ENCODE assay signal across 8 cellular contexts in the genomic region with DNA sequence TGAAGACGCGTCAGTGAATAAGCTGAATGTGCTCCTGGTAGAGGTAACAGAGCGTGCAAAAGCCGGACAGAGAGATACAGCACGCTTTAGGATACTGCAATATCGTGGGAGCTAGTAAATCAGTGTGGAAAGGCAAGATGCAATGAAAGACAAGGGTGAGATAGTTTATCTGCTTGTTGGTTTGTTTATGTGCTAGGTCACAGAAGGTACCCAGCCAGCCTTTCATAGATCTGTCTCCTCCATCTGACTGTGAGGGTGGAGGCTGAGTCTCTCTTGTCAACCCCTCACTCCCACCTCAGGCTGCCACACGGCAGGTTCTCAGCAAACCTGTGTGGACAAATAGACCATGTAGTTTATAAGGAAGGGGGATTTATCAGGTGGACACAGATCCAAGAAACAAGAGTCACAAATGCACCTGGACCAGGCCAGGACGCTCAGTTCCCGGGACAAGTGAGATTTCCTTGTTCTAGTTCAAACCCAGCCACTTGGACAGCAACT. TPM values are rescaled to one million over a fixed set of nuclear protein-coding genes. Genes with fewer than 3 reads are reported as not detected.
DNase-seq lines count a peak whose midpoint lies in the region; ATAC-seq and TF ChIP-seq lines count a peak whose summit lies in the region.

No MANE protein-coding gene starts in this region.

- peak overlapping the region; percentile 83 for H3K27ac ChIP-seq in left ventricle myocardium inferior (replicated peaks)
- peak overlapping the region; percentile 92 for H3K27ac ChIP-seq in caudate nucleus (ENCODE audit: low read depth, low read length)
- H3K27ac ChIP-seq in uterus = peak overlapping the region; percentile 63 to 80

- peak; percentile 16 for ATAC-seq in mucosa of descending colon

- H3K36me3 ChIP-seq in left ventricle myocardium inferior (peaks cover 5% of the 10 kb centered on the region), mucosa of descending colon (ENCODE audit: low read depth) (no peaks in the 10 kb centered on the region), uterus (no peaks in the 10 kb centered on the region)

- H3K4me3 ChIP-seq in left ventricle myocardium inferior = peak overlapping the region; percentile 96
- no peak overlapping the region for H3K4me3 ChIP-seq in mucosa of descending colon
- H3K4me3 ChIP-seq in uterus = peak overlapping the region; percentile 65 to 99

- DNase-seq in left ventricle myocardium inferior (no peak), cardiac septum (ENCODE audit: low spot score) (no peak), caudate nucleus (lab: John Stamatoyannopoulos, UW) (peak in 3 of 61 donors; percentile 46 to 67 (median 56)), mucosa of descending colon (no peak), uterus (no peak), GM19238 (ENCODE audit: insufficient read length, low spot score) (no peak), H4 (ENCODE audit: low spot score) (no peak)
- DNase-seq in effector CD8-positive, alpha-beta T cell (lab: John Stamatoyannopoulos, UW) = no peak

- peaks cover 30% of the 10 kb centered on the region for H3K4me1 ChIP-seq in left ventricle myocardium inferior
- peaks cover 49% of the 10 kb centered on the region for H3K4me1 ChIP-seq in mucosa of descending colon (ENCODE audit: low read depth)
- H3K4me1 ChIP-seq in uterus = peaks cover 0 to 4% of the 10 kb centered on the region in 2 donors

- H3K9me3 ChIP-seq in left ventricle myocardium inferior (replicated peaks) (no peaks in the 10 kb centered on the region), mucosa of descending colon (no peaks in the 10 kb centered on the region), uterus (no peaks in the 10 kb centered on the region)

- TF ChIP-seq CTCF in left ventricle myocardium inferior (IDR thresholded peaks at IDR 0.05; ENCODE audit: borderline replicate concordance) = no peak
- no peak for TF ChIP-seq CTCF in mucosa of descending colon (IDR thresholded peaks at IDR 0.05)
- TF ChIP-seq CTCF in uterus (IDR thresholded peaks at IDR 0.05) = no peak

- H3K27me3 ChIP-seq in left ventricle myocardium inferior (ENCODE audit: low read depth) (no peaks in the 10 kb centered on the region), uterus (no peaks in the 10 kb centered on the region)

- TF ChIP-seq POLR2A in uterus (IDR thresholded peaks at IDR 0.05) = no peak

- intact Hi-C loops in left ventricle myocardium inferior (cut with micrococcal nuclease) = no loop called here
- intact Hi-C loops in cardiac septum (cut with DNase I) = loop anchor here (1.0 kb wide), 1 partner anchor 21 kb away; a partner anchor contains a TSS
- intact Hi-C loops in mucosa of descending colon (cut with DNase I, micrococcal nuclease) = no loop called here
- intact Hi-C loops in uterus (cut with DNase I; ENCODE audit: low total_unique reads) = no loop called here

RNA-seq across cellular contexts. Expression of a gene that starts 1.0 kb away (rescaled TPM):
- 45.5 TPM for total RNA-seq in left ventricle myocardium inferior
- total RNA-seq in cardiac septum = 49.5 TPM
- total RNA-seq in mucosa of descending colon = 100 to 1,000 TPM; 199 to 374 (median 300) TPM
- total RNA-seq in uterus = 10 to 100 TPM; 14.1 to 70.0 (median 36.3) TPM
- 36.5 and 62.6 TPM in 2 replicates for total RNA-seq in H4 (2014; rRNA removed; shearing (Covaris generic))

RNA-seq across cellular contexts. Expression of a gene that starts 21.3 kb away (rescaled TPM):
- total RNA-seq in left ventricle myocardium inferior (48.7 TPM), cardiac septum (61.6 TPM), mucosa of descending colon (100 to 1,000 TPM; 104 to 110 (median 107) TPM), uterus (10 to 100 TPM; 10.2 to 66.9 (median 40.6) TPM)
- 110 and 137 TPM in 2 replicates for total RNA-seq in H4 (2014; rRNA removed; shearing (Covaris generic))

RNA-seq across cellular contexts. Expression of a gene that starts 21.7 kb away (rescaled TPM):
- not detected for total RNA-seq in left ventricle myocardium inferior
- total RNA-seq in cardiac septum = not detected
- 1 to 10 TPM in 1 of 3 donors, under 1 TPM in 2; 0.41 to 1.2 (median 0.63) TPM for total RNA-seq in mucosa of descending colon
- 1 to 10 TPM in 1 of 4 donors, under 1 TPM in 1, not detected in 2; 0.30 to 1.2 TPM for total RNA-seq in uterus
- not detected in 2 replicates for total RNA-seq in H4 (2014; rRNA removed; shearing (Covaris generic))

RNA-seq across cellular contexts. Expression of a gene that starts 32.5 kb away (rescaled TPM):
- total RNA-seq in left ventricle myocardium inferior = 69.3 TPM
- 62.0 TPM for total RNA-seq in cardiac septum
- 100 to 1,000 TPM in 2 of 3 donors, 10 to 100 TPM in 1; 94.4 to 155 (median 141) TPM for total RNA-seq in mucosa of descending colon
- total RNA-seq in uterus = 10 to 100 TPM in 3 of 4 donors, 1 to 10 TPM in 1; 4.6 to 68.2 (median 33.9) TPM
- total RNA-seq in H4 (2014; rRNA removed; shearing (Covaris generic)) = 80.7 and 124 TPM in 2 replicates
